8 cellular contexts compared by ENCODE assay signal in the genomic region with DNA sequence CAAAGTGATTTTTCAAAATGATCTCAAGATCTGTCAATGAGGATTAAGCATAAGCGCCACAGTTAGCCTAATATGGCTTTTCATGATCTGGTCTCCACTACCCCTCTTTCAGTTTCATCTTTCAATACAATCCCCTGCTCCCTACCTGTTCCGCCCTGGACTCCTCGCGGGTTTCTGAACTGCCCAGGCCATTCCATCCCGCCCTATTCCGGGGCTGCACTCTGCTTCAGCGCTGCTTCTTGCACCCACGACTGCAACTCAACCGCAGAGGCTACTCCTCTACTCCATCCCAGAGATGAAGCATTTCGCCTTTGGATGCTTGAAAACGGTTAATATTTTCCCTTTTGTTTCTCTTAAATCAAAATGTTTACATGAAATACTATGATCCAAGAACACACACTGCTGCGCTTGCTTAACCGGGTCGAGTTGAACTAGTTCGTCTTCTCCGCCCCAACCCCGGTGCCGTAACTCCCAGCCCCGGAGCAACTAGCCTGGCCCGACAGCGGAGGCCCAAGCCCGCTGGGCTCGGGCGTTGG. TPM values are rescaled to one million over a fixed set of nuclear protein-coding genes. Genes with fewer than 3 reads are reported as not detected.
DNase-seq lines count a peak whose midpoint lies in the region; ATAC-seq, FAIRE-seq and TF ChIP-seq lines count a peak whose summit lies in the region.

No MANE protein-coding gene starts in this region.

- ATAC-seq in HG03175 (IDR thresholded peaks at IDR 0.05; ENCODE audit: unreplicated experiment), result peak; percentile 11
- ATAC-seq in mucosa of descending colon, result peak; percentile 34
- ATAC-seq in GM19397 (IDR thresholded peaks at IDR 0.05; ENCODE audit: unreplicated experiment), result no peak

- intact Hi-C loops in PC-9 (cut with micrococcal nuclease; ENCODE audit: unreplicated experiment) (loop anchor here (1.0 to 5.0 kb wide), 4 partner anchors 177 to 677 kb away; no protein-coding TSS in a partner anchor), dorsolateral prefrontal cortex (cut with DNase I) (loop anchor here (2.0 to 10.0 kb wide), 3 partner anchors 207 to 519 kb away; partner anchors contain the start of genes ANKH (in 2 of the 2) and TRIO (in 1 of the 2)), mucosa of descending colon (cut with DNase I, micrococcal nuclease) (no loop called here)

- H3K9me3 ChIP-seq in PC-9 (ENCODE audit: insufficient read depth, low read depth), result no peaks in the 10 kb centered on the region
- H3K9me3 ChIP-seq in mucosa of descending colon, result no peaks in the 10 kb centered on the region

- H3K36me3 ChIP-seq in PC-9 (ENCODE audit: low read depth) (no peaks in the 10 kb centered on the region), mucosa of descending colon (ENCODE audit: low read depth) (no peaks in the 10 kb centered on the region)

- H3F3A ChIP-seq in PC-9 (ENCODE audit: insufficient read depth, low read depth), result 0 out of 2 replicates have a peak, but pooled peaks cover 10% of the 10 kb centered on the region

- no peaks in the 10 kb centered on the region for H3K27me3 ChIP-seq in PC-9 (ENCODE audit: insufficient read depth, low read depth)
- no peaks in the 10 kb centered on the region for H3K27me3 ChIP-seq in dorsolateral prefrontal cortex

- FAIRE-seq in GM18507 (lab: Jason Lieb, UNC), result peak; percentile 81

- peak overlapping the region; percentile 21 for H3K27ac ChIP-seq in PC-9
- peak overlapping the region; percentile 43 to 97 (median 91) for H3K27ac ChIP-seq in dorsolateral prefrontal cortex

- peak overlapping the region; percentile 100 for H2AFZ ChIP-seq in PC-9

- CTCF ChIA-PET in PC-9 (lab: Charles Lee), result no interaction called here

- H3K4me3 ChIP-seq in PC-9 (peak overlapping the region; percentile 73), dorsolateral prefrontal cortex (peak overlapping the region; percentile 46 to 97 (median 81)), mucosa of descending colon (peak overlapping the region; percentile 61)

- BruUV-seq in PC-9 (replicated peaks; lab: Mats Ljungman, UMichigan), result TSS peak; percentile 73

- H3K4me1 ChIP-seq in PC-9 (replicated peaks; ENCODE audit: insufficient read depth) (peaks cover 28% of the 10 kb centered on the region), mucosa of descending colon (ENCODE audit: low read depth) (peaks cover 28% of the 10 kb centered on the region)

- H4K20me1 ChIP-seq in PC-9 (ENCODE audit: insufficient read depth), result peaks cover 14% of the 10 kb centered on the region

- POLR2A ChIA-PET in PC-9 (lab: Charles Lee; ENCODE audit: unreplicated experiment), result no interaction called here

- peaks cover 43% of the 10 kb centered on the region for H3K79me2 ChIP-seq in PC-9 (ENCODE audit: low read depth)

- TF ChIP-seq CTCF in PC-9 (conservative IDR thresholded peaks at IDR 0.05) (no peak), dorsolateral prefrontal cortex (IDR thresholded peaks at IDR 0.05 in 54 of 56, conservative IDR thresholded peaks at IDR 0.05 in 2 of 56; ENCODE audit: low read depth in 1 of 56, partially characterized antibody in 56 of 56) (no peak), mucosa of descending colon (IDR thresholded peaks at IDR 0.05) (no peak)

- DNase-seq in AG08396 (ENCODE audit: low spot score), result peak; percentile 36
- no peak for DNase-seq in GM18507 (ENCODE audit: extremely low spot score, insufficient read length, low read depth)
- DNase-seq in PC-9, result no peak
- DNase-seq in dorsolateral prefrontal cortex, result peak in 3 of 10 donors; percentile 32 to 46 (median 46)
- peak in 2 of 3 donors; percentile 61 to 62 for DNase-seq in mucosa of descending colon
- DNase-seq in SKM-1 (lab: John Stamatoyannopoulos, UW; ENCODE audit: unreplicated experiment), result no peak

- H3K4me2 ChIP-seq in PC-9, result peak overlapping the region; percentile 91

- H3K9me2 ChIP-seq in PC-9 (ENCODE audit: insufficient read depth), result no peaks in the 10 kb centered on the region

RNA-seq across cellular contexts. Expression of gene OTULIN, which starts 0.7 kb away (rescaled TPM):
- total RNA-seq in PC-9 (2021) (77.2 and 79.1 TPM in 2 replicates), dorsolateral prefrontal cortex (10 to 100 TPM; 14.9 to 36.1 (median 22.3) TPM), mucosa of descending colon (10 to 100 TPM; 21.9 to 29.6 (median 29.5) TPM)

Comparison
In these comparisons a context has a peak if more than half of its experiments do, and no peak if none do; other contexts are left out.
1. DNase-seq: peak in AG08396 (single experiment) and mucosa of descending colon (2 of 3); none in GM18507 (single experiment), PC-9 (0 of 2) and SKM-1 (single experiment).
2. intact Hi-C loops: an anchor here in PC-9 (1.0 to 5.0 kb wide) and dorsolateral prefrontal cortex (2.0 to 10.0 kb wide); none called in mucosa of descending colon.
3. Peak in every context shown above with its lines, with median percentiles within 50 percentile points of each other: H3K4me3 ChIP-seq.